Comparison of ENCODE assay signal across 1 cellular context in genomic region chr16:67170168-67170947, GRCh38.
A peak's percentile ranks its signal among the peaks of the same experiment; 100 is the strongest.
TF ChIP-seq lines count a peak whose summit lies in the region.

NOL3 (plus strand) TSS chr16:67170538.

TF ChIP-seq in GM12878, 131 proteins besides CTCF, POLR2A, EP300 and RAD21 (continued from another document):
- TF ChIP-seq REST (IDR thresholded peaks at IDR 0.05; ENCODE audit: low read depth, low read length) (no peak), JUND (IDR thresholded peaks at IDR 0.05; ENCODE audit: low read depth, low read length) (no peak), EGR1 (IDR thresholded peaks at IDR 0.05; ENCODE audit: borderline replicate concordance in 1 of 2, low read depth in 2 of 2, low read length in 2 of 2) (0 out of 3 replicates have a peak, but pooled peaks of 1 of the 2 experiments have one; percentile 45), CREB1 (IDR thresholded peaks at IDR 0.05; ENCODE audit: low read depth) (no peak), MXI1 (IDR thresholded peaks at IDR 0.05; ENCODE audit: low read depth, low read length) (peak; percentile 53; the same call in 1 of the 2 replicates), ZBTB40 (IDR thresholded peaks at IDR 0.05; ENCODE audit: borderline replicate concordance) (no peak), MEF2A (IDR thresholded peaks at IDR 0.05; ENCODE audit: insufficient read depth, low read depth, low read length) (no peak), ZBED1 (IDR thresholded peaks at IDR 0.05; ENCODE audit: borderline replicate concordance) (no peak), TCF7 (IDR thresholded peaks at IDR 0.05; ENCODE audit: borderline replicate concordance) (no peak), SUPT20H (IDR thresholded peaks at IDR 0.05; ENCODE audit: borderline replicate concordance, control insufficient read depth, low read depth, low read length) (no peak)
- TF ChIP-seq, protein P1, sequence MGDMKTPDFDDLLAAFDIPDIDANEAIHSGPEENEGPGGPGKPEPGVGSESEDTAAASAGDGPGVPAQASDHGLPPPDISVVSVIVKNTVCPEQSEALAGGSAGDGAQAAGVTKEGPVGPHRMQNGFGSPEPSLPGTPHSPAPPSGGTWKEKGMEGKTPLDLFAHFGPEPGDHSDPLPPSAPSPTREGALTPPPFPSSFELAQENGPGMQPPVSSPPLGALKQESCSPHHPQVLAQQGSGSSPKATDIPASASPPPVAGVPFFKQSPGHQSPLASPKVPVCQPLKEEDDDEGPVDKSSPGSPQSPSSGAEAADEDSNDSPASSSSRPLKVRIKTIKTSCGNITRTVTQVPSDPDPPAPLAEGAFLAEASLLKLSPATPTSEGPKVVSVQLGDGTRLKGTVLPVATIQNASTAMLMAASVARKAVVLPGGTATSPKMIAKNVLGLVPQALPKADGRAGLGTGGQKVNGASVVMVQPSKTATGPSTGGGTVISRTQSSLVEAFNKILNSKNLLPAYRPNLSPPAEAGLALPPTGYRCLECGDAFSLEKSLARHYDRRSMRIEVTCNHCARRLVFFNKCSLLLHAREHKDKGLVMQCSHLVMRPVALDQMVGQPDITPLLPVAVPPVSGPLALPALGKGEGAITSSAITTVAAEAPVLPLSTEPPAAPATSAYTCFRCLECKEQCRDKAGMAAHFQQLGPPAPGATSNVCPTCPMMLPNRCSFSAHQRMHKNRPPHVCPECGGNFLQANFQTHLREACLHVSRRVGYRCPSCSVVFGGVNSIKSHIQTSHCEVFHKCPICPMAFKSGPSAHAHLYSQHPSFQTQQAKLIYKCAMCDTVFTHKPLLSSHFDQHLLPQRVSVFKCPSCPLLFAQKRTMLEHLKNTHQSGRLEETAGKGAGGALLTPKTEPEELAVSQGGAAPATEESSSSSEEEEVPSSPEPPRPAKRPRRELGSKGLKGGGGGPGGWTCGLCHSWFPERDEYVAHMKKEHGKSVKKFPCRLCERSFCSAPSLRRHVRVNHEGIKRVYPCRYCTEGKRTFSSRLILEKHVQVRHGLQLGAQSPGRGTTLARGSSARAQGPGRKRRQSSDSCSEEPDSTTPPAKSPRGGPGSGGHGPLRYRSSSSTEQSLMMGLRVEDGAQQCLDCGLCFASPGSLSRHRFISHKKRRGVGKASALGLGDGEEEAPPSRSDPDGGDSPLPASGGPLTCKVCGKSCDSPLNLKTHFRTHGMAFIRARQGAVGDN (IDR thresholded peaks at IDR 0.05) = peak; percentile 82
TF ChIP-seq in GM12878: peak in this region for 24.
